ENCODE assay signal across 9 cellular contexts in the genomic region with DNA sequence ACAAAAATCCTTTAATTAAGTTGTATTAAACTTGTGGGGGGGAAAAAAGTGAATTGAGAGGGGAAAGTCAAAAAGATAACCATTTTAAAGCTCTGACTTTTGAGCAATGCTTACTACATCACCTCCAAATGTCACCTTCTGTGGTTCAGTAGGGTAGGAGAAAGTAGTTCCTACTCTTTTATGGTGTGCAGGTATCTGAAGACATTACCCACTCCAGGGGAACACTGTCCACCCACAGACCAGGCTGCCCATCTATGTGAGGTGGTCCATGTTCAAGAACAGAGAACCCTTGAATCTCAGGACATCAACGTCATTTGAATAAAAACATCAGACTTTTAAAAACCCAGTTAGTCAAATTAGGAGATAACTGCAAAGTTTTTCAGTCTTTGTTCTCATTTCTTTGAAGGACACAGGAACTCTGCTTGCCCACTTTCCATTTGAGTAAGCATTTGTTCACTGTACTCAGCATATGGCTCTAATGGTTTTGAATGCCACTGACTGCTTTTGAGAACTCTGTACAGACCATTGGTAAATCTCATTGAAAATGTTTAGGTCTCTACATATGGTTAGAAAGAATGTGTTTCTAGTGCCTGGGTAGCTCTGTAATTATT. TPM values are rescaled to one million over a fixed set of nuclear protein-coding genes. Genes with fewer than 3 reads are reported as not detected.
DNase-seq lines count a peak whose midpoint lies in the region; ATAC-seq and TF ChIP-seq lines count a peak whose summit lies in the region.
"Had no signal": no experiment of that assay in that cellular context is flagged by ENCODE, and none has a peak within 500 bp of the region (broad histone marks: within the 10 kb centered on the region; RNA-seq: fewer than 3 reads in every experiment).

No MANE protein-coding gene starts in this region.

- no peak for TF ChIP-seq CTCF in GM13976 (IDR thresholded peaks at IDR 0.05; ENCODE audit: borderline replicate concordance, control extremely low read depth, extremely low read depth, insufficient read depth, missing control alignments)

- in situ Hi-C loops in GM13976 (cut with MboI; ENCODE audit: low sequenced_read_pairs, unreplicated experiment) = no loop called here

- peak; percentile 66 for DNase-seq in GM13976 (ENCODE audit: low spot score)
- DNase-seq in KG1 (lab: John Stamatoyannopoulos, UW) = no peak
- DNase-seq in NOMO-1 treated with DMSO at 0.1 percent for 48 hours (lab: John Stamatoyannopoulos, UW; ENCODE audit: unreplicated experiment) = no peak
- DNase-seq in cardiac septum (ENCODE audit: low spot score) = no peak
- no peak for DNase-seq in hypothalamus (lab: John Stamatoyannopoulos, UW)

- intact Hi-C loops in cardiac septum (cut with DNase I) = no loop called here

- ATAC-seq in GM19324 (IDR thresholded peaks at IDR 0.05; ENCODE audit: low FRiP score, unreplicated experiment) = peak; percentile 57
- peak; percentile 99 for ATAC-seq in HG02610 (IDR thresholded peaks at IDR 0.05; ENCODE audit: unreplicated experiment)
- ATAC-seq in HG03354 (IDR thresholded peaks at IDR 0.05; ENCODE audit: poor library complexity, severe bottlenecking, unreplicated experiment) = peak; percentile 95

RNA-seq across cellular contexts. Expression of a gene that starts 18.4 kb away (rescaled TPM):
- total RNA-seq in cardiac septum = not detected
- total RNA-seq: myocyte had no signal

RNA-seq across cellular contexts. Expression of a gene that starts 25.6 kb away (rescaled TPM):
- not detected for total RNA-seq in cardiac septum
- total RNA-seq: myocyte had no signal
